Comparison of ENCODE assay signal across 20 cellular contexts in genomic region chr15:35311607-35312006, GRCh38.
"Had no signal": no experiment of that assay in that cellular context is flagged by ENCODE, and none has a peak within 500 bp of the region (broad histone marks: within the 10 kb centered on the region; RNA-seq: fewer than 3 reads in every experiment).

No MANE protein-coding gene starts in this region.

- H3K27ac ChIP-seq: RWPE1 had no signal

- H3K36me3 ChIP-seq: MG63 had no signal

- DNase-seq: IMR-90, Karpas-422, KG1, MG63, NCI-H1092, NCI-H1105 treated with DMSO at 0.1 percent for 48 hours, NCI-H1417 treated with DMSO at 0.1 percent for 48 hours, NCI-H146, NCI-H187, NCI-H2029, NCI-H2081 treated with DMSO at 0.1 percent for 48 hours, NCI-H2171, NCI-H226, NCI-H446, NCI-H510A, NCI-H524 treated with DMSO at 0.1 percent for 48 hours, NCI-H774, PC-3, SHP77 had no signal

- H3K9me3 ChIP-seq: MG63 had no signal

- H3K4me3 ChIP-seq: MG63 had no signal

- H3K27me3 ChIP-seq: MG63 had no signal
